8 cellular contexts compared by ENCODE assay signal in genomic region chr3:185362850-185363661, GRCh38. TPM values are rescaled to one million over a fixed set of nuclear protein-coding genes. Genes with fewer than 3 reads are reported as not detected.
A peak's percentile ranks its signal among the peaks of the same experiment; 100 is the strongest.
DNase-seq lines count a peak whose midpoint lies in the region; ATAC-seq and TF ChIP-seq lines count a peak whose summit lies in the region.

Gene MAP3K13 (plus strand): TSS chr3:185363136. CDS start chr3:185428582, 65,446 bp downstream.

- peak; percentile 91 for ATAC-seq in CD8-positive, alpha-beta T cell
- ATAC-seq in GM19324 (IDR thresholded peaks at IDR 0.05; ENCODE audit: low FRiP score, unreplicated experiment) (peak; percentile 95), HG03354 (IDR thresholded peaks at IDR 0.05; ENCODE audit: poor library complexity, severe bottlenecking, unreplicated experiment) (peak; percentile 98)

- H3K27me3 ChIP-seq in CD8-positive, alpha-beta T cell (ENCODE audit: insufficient read depth, low read length), result peaks cover 12% of the 10 kb centered on the region
- peaks cover 3% of the 10 kb centered on the region for H3K27me3 ChIP-seq in fibroblast of lung (ENCODE audit: control insufficient read depth, insufficient read depth, low read length)
- H3K27me3 ChIP-seq in mucosa of rectum (ENCODE audit: control insufficient read depth in 2 of 2, insufficient read depth in 2 of 2, low read length in 2 of 2), result no peaks in the 10 kb centered on the region

- no peak within 1 kb of the TSS for H3K9ac ChIP-seq in fibroblast of lung (ENCODE audit: insufficient read depth, low read length)
- H3K9ac ChIP-seq in mucosa of rectum (ENCODE audit: low read depth in 1 of 2, low read length in 2 of 2), result peak within 1 kb of the TSS; percentile 21 to 44

- POLR2A ChIA-PET in CD8-positive, alpha-beta T cell (lab: Charles Lee), result no interaction called here

- peak within 1 kb of the TSS; percentile 74 for H3K4me2 ChIP-seq in fibroblast of lung (ENCODE audit: extremely low read depth, insufficient read depth, low read length)

- intact Hi-C loops in CD8-positive, alpha-beta T cell (cut with DNase I, micrococcal nuclease), result no loop called here

- H3K4me3 Mint-ChIP-seq in CD8-positive, alpha-beta T cell, result peak within 1 kb of the TSS; percentile 67

- TF ChIP-seq CTCF in CD8-positive, alpha-beta T cell (IDR thresholded peaks at IDR 0.05), result no peak
- no peak for TF ChIP-seq CTCF in fibroblast of lung (conservative IDR thresholded peaks at IDR 0.05 in 1 of 2, IDR thresholded peaks at IDR 0.05 in 1 of 2; ENCODE audit: low read depth in 1 of 2, low read length in 2 of 2)

- CTCF ChIA-PET in CD8-positive, alpha-beta T cell (lab: Charles Lee), result interaction anchor here (1.7 kb wide), 1 partner anchor 9 kb away, joined by 5 read pairs; no protein-coding TSS in a partner anchor

- peak within 1 kb of the TSS; percentile 68 for H2AFZ ChIP-seq in fibroblast of lung (ENCODE audit: low read length)

- H3K9me3 Mint-ChIP-seq in CD8-positive, alpha-beta T cell, result no peaks in the 10 kb centered on the region

- peak in 2 of 7 experiments; percentile 16 to 40 for DNase-seq in CD8-positive, alpha-beta T cell
- DNase-seq in NCI-H446 treated with DMSO at 0.1 percent for 48 hours (lab: John Stamatoyannopoulos, UW) (peak; percentile 98), fibroblast of lung (ENCODE audit: low read depth in 2 of 2) (peak; percentile 96 to 97), superior temporal gyrus (ENCODE audit: extremely low spot score) (peak; percentile 95)
- DNase-seq in activated CD8-positive, alpha-beta memory T cell treated with anti-CD3 and anti-CD28 coated beads, Interleukin-2, amount 50 U/mL, for 48 hours, result peak; percentile 58

- H3K27me3 Mint-ChIP-seq in CD8-positive, alpha-beta T cell (ENCODE audit: low read depth), result peaks cover 44% of the 10 kb centered on the region

- peaks cover 9% of the 10 kb centered on the region for H3K4me1 ChIP-seq in CD8-positive, alpha-beta T cell (ENCODE audit: insufficient read depth, low read length)
- H3K4me1 ChIP-seq in fibroblast of lung (ENCODE audit: control insufficient read depth, extremely low read depth, insufficient read depth, low read length), result no peaks in the 10 kb centered on the region
- peaks cover 6% of the 10 kb centered on the region in 2 donors for H3K4me1 ChIP-seq in mucosa of rectum (ENCODE audit: control insufficient read depth in 2 of 2, insufficient read depth in 2 of 2, low read length in 2 of 2)

- H3K4me3 ChIP-seq in CD8-positive, alpha-beta T cell (ENCODE audit: low read depth, low read length), result peak within 1 kb of the TSS; percentile 29
- H3K4me3 ChIP-seq in fibroblast of lung (replicated peaks in 1 of 4; ENCODE audit: control extremely low read depth in 1 of 4, insufficient read depth in 1 of 4, low read depth in 3 of 4, low read length in 4 of 4) (peak within 1 kb of the TSS; percentile 51 to 90 (median 54)), mucosa of rectum (ENCODE audit: low read length in 2 of 2) (peak within 1 kb of the TSS; percentile 47 to 77)

- no peaks in the 10 kb centered on the region for H4K20me1 ChIP-seq in fibroblast of lung (ENCODE audit: control insufficient read depth, extremely low read depth, insufficient read depth, low read length)

- no peaks in the 10 kb centered on the region for H3K36me3 Mint-ChIP-seq in CD8-positive, alpha-beta T cell

- H3K79me2 ChIP-seq in fibroblast of lung (ENCODE audit: control insufficient read depth, insufficient read depth, low read length), result no peaks in the 10 kb centered on the region

- H3K27ac ChIP-seq in CD8-positive, alpha-beta T cell (ENCODE audit: low read depth, low read length), result no peak within 1 kb of the TSS
- no peak within 1 kb of the TSS for H3K27ac ChIP-seq in fibroblast of lung (ENCODE audit: insufficient read depth, low read length)
- H3K27ac ChIP-seq in mucosa of rectum (ENCODE audit: low read depth in 2 of 2, low read length in 2 of 2), result peak within 1 kb of the TSS; percentile 32 to 64

- no peaks in the 10 kb centered on the region for H3K36me3 ChIP-seq in CD8-positive, alpha-beta T cell (ENCODE audit: insufficient read depth, low read length)
- H3K36me3 ChIP-seq in fibroblast of lung (ENCODE audit: control insufficient read depth, insufficient read depth, low read length) (no peaks in the 10 kb centered on the region), mucosa of rectum (ENCODE audit: control insufficient read depth in 2 of 2, insufficient read depth in 2 of 2, low read length in 2 of 2) (no peaks in the 10 kb centered on the region)

- H3K9me3 ChIP-seq in CD8-positive, alpha-beta T cell (ENCODE audit: low read length), result no peaks in the 10 kb centered on the region
- H3K9me3 ChIP-seq in fibroblast of lung (ENCODE audit: control insufficient read depth, insufficient read depth, low read depth, low read length), result no peaks in the 10 kb centered on the region
- no peaks in the 10 kb centered on the region for H3K9me3 ChIP-seq in mucosa of rectum (ENCODE audit: control insufficient read depth in 2 of 2, low read length in 2 of 2)

- peaks cover 13% of the 10 kb centered on the region for H3K4me1 Mint-ChIP-seq in CD8-positive, alpha-beta T cell (ENCODE audit: low read depth)

- H3K27ac Mint-ChIP-seq in CD8-positive, alpha-beta T cell, result no peak within 1 kb of the TSS

RNA-seq across cellular contexts. Expression of gene MAP3K13, which starts in this region (rescaled TPM):
- total RNA-seq in CD8-positive, alpha-beta T cell, result 1 to 10 TPM; 5.7 to 8.5 TPM
- total RNA-seq in fibroblast of lung, result 13.4 and 15.0 TPM in 2 replicates
- polyA plus RNA-seq in fibroblast of lung, result 22.3 and 28.2 TPM in 2 replicates
- polyA plus RNA-seq in fibroblast of lung (2012), result 21.5 and 24.7 TPM in 2 replicates
- polyA minus RNA-seq in fibroblast of lung (ENCODE audit: low replicate concordance), result 2.8 and 6.9 TPM in 2 replicates

Comparison
In these comparisons a context has a peak if more than half of its experiments do, and no peak if none do; other contexts are left out.
1. H3K27ac ChIP-seq: peak in mucosa of rectum (2 of 2); none in CD8-positive, alpha-beta T cell (single experiment) and fibroblast of lung (single experiment).
2. Peak in every context shown above with its lines, with median percentiles within 50 percentile points of each other: ATAC-seq and H3K4me3 ChIP-seq.